In genomic region chr10:31152421-31153133, GRCh38 we compare ENCODE assay signal across 1 cellular context.
TF ChIP-seq lines count a peak whose summit lies in the region.

No MANE protein-coding gene starts in this region.

TF ChIP-seq in IMR-90, 13 proteins besides CTCF, POLR2A, EP300 and RAD21 (continued from another document):
- TF ChIP-seq FOS (IDR thresholded peaks at IDR 0.05; ENCODE audit: low read depth, low read length) (no peak), SMC3 (IDR thresholded peaks at IDR 0.05; ENCODE audit: low read depth, low read length) (no peak), USF2 (IDR thresholded peaks at IDR 0.05; ENCODE audit: low read depth, low read length) (no peak), RFX5 (IDR thresholded peaks at IDR 0.05; ENCODE audit: low read depth, low read length) (no peak), NFE2L2 (IDR thresholded peaks at IDR 0.05; ENCODE audit: low read depth, low read length) (no peak), CEBPB (IDR thresholded peaks at IDR 0.05; ENCODE audit: low read depth, low read length) (no peak), ELK1 (IDR thresholded peaks at IDR 0.05; ENCODE audit: borderline replicate concordance, low read depth, low read length) (no peak)
